ENCODE assay signal across 8 cellular contexts in the genomic region with DNA sequence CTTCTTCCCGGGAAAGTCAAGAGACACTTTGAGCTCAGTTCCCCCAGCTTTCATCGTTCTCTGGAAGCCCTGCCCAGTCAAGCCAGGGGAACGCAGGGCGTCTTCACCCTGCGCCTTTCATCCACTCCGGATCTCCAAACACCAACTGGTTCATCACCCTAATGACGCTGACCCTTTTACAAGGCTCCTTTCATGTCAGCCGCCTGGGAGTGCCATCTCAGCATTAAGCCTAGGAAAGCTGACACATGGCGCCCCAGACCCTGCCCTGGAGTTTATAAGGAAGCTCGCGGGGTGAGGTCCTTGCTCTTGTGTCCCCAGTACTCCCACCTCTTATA. TPM values are rescaled to one million over a fixed set of nuclear protein-coding genes. Genes with fewer than 3 reads are reported as not detected.
DNase-seq lines count a peak whose midpoint lies in the region; ATAC-seq, FAIRE-seq and TF ChIP-seq lines count a peak whose summit lies in the region.

No MANE protein-coding gene starts in this region.

- peaks cover 24% of the 10 kb centered on the region for H3K36me3 Mint-ChIP-seq in activated CD4-positive, alpha-beta T cell treated with anti-CD3 and anti-CD28 coated beads, Interleukin-2, amount 10 ng/mL, durations not matched to agents 24 days and 14 days (ENCODE audit: low read depth)

- peak overlapping the region; percentile 68 to 94 (median 89) for H3K4me3 ChIP-seq in pancreas

- intact Hi-C loops in activated CD4-positive, alpha-beta T cell treated with anti-CD3 and anti-CD28 coated beads, Interleukin-2, amount 10 ng/mL, durations not matched to agents 24 days and 14 days (cut with micrococcal nuclease), result loop anchor here (1.0 to 5.0 kb wide), 4 partner anchors 51 to 137 kb away; a partner anchor contains a TSS
- intact Hi-C loops in pancreas (cut with DNase I), result no loop called here

- H3K4me1 Mint-ChIP-seq in activated CD4-positive, alpha-beta T cell treated with anti-CD3 and anti-CD28 coated beads, Interleukin-2, amount 10 ng/mL, durations not matched to agents 24 days and 14 days, result peaks cover 50% of the 10 kb centered on the region

- H3K27ac Mint-ChIP-seq in activated CD4-positive, alpha-beta T cell treated with anti-CD3 and anti-CD28 coated beads, Interleukin-2, amount 10 ng/mL, durations not matched to agents 24 days and 14 days, result peak overlapping the region; percentile 96

- no peak for ATAC-seq in pancreas
- no peak for ATAC-seq in HG03457 (IDR thresholded peaks at IDR 0.05; ENCODE audit: unreplicated experiment)
- no peak for ATAC-seq in HG03196 (IDR thresholded peaks at IDR 0.05; ENCODE audit: unreplicated experiment)

- peak overlapping the region; percentile 99 for H3K4me3 Mint-ChIP-seq in activated CD4-positive, alpha-beta T cell treated with anti-CD3 and anti-CD28 coated beads, Interleukin-2, amount 10 ng/mL, durations not matched to agents 24 days and 14 days

- no peaks in the 10 kb centered on the region for H3K9me3 ChIP-seq in pancreas

- no peak for DNase-seq in activated CD4-positive, alpha-beta T cell treated with anti-CD3 and anti-CD28 coated beads, Interleukin-2, amount 10 ng/mL, durations not matched to agents 24 days and 14 days
- DNase-seq in activated CD4-positive, alpha-beta T cell treated with anti-CD3 and anti-CD28 coated beads, Interleukin-2, amount 50 U/mL, for 1 hour, result no peak
- DNase-seq in RKO (ENCODE audit: low spot score) (peak; percentile 84), epithelial cell of prostate (ENCODE audit: low read depth, low spot score) (peak; percentile 22), pancreas (no peak), GM03348 (ENCODE audit: low spot score) (no peak)

- H3K27ac ChIP-seq in epithelial cell of prostate (peak overlapping the region; percentile 89), pancreas (peak overlapping the region; percentile 79 to 91 (median 83))

- peaks cover 24 to 28% (median 24%) of the 10 kb centered on the region in 3 donors for H3K4me1 ChIP-seq in pancreas

- TF ChIP-seq CTCF in pancreas (IDR thresholded peaks at IDR 0.05), result no peak

- 4% methylated on average over 11 of the region's 11 CpGs for WGBS in pancreas, 2 donors

- H3K36me3 ChIP-seq in pancreas, result peaks cover 0 to 7% (median 4%) of the 10 kb centered on the region in 3 donors

- FAIRE-seq in pancreas (lab: Jason Lieb, UNC), result no peak

- no peaks in the 10 kb centered on the region for H3K27me3 ChIP-seq in pancreas

- no peaks in the 10 kb centered on the region for H3K27me3 Mint-ChIP-seq in activated CD4-positive, alpha-beta T cell treated with anti-CD3 and anti-CD28 coated beads, Interleukin-2, amount 10 ng/mL, durations not matched to agents 24 days and 14 days

- peaks cover 4% of the 10 kb centered on the region for H3K9me3 Mint-ChIP-seq in activated CD4-positive, alpha-beta T cell treated with anti-CD3 and anti-CD28 coated beads, Interleukin-2, amount 10 ng/mL, durations not matched to agents 24 days and 14 days

RNA-seq across cellular contexts. Expression of a gene that starts 0.6 kb away (rescaled TPM):
- total RNA-seq in activated CD4-positive, alpha-beta T cell treated with anti-CD3 and anti-CD28 coated beads, Interleukin-2, amount 10 ng/mL, durations not matched to agents 24 days and 14 days, result 121 and 128 TPM in 2 replicates
- total RNA-seq in pancreas, result 10 to 100 TPM; 32.2 to 45.3 (median 37.3) TPM
- polyA plus RNA-seq in pancreas, result 10 to 100 TPM; 53.4 to 63.6 TPM

RNA-seq across cellular contexts. Expression of a gene that starts 2.1 kb away (rescaled TPM):
- 29.5 and 30.3 TPM in 2 replicates for total RNA-seq in activated CD4-positive, alpha-beta T cell treated with anti-CD3 and anti-CD28 coated beads, Interleukin-2, amount 10 ng/mL, durations not matched to agents 24 days and 14 days
- 10 to 100 TPM in 3 of 6 donors, 1 to 10 TPM in 3; 6.5 to 14.7 (median 10.7) TPM for total RNA-seq in pancreas
- polyA plus RNA-seq in pancreas, result 10 to 100 TPM; 11.7 to 14.1 TPM

RNA-seq across cellular contexts. Expression of a gene that starts 32.6 kb away (rescaled TPM):
- total RNA-seq in activated CD4-positive, alpha-beta T cell treated with anti-CD3 and anti-CD28 coated beads, Interleukin-2, amount 10 ng/mL, durations not matched to agents 24 days and 14 days, result 0.05 and 0.07 TPM in 2 replicates
- total RNA-seq in pancreas, result 1 to 10 TPM; 1.2 to 2.2 (median 1.8) TPM
- polyA plus RNA-seq in pancreas, result 1 to 10 TPM; 1.5 to 1.9 TPM

RNA-seq across cellular contexts. Expression of a gene that starts 51.2 kb away (rescaled TPM):
- 81.6 and 84.1 TPM in 2 replicates for total RNA-seq in activated CD4-positive, alpha-beta T cell treated with anti-CD3 and anti-CD28 coated beads, Interleukin-2, amount 10 ng/mL, durations not matched to agents 24 days and 14 days
- 10 to 100 TPM; 26.3 to 45.8 (median 32.1) TPM for total RNA-seq in pancreas
- polyA plus RNA-seq in pancreas, result 10 to 100 TPM; 26.4 to 34.4 TPM

Comparison
In these comparisons a context has a peak if more than half of its experiments do, and no peak if none do; other contexts are left out.
1. DNase-seq: peak in RKO (single experiment) and epithelial cell of prostate (single experiment); none in activated CD4-positive, alpha-beta T cell treated with anti-CD3 and anti-CD28 coated beads, Interleukin-2, amount 10 ng/mL, durations not matched to agents 24 days and 14 days (single experiment), activated CD4-positive, alpha-beta T cell treated with anti-CD3 and anti-CD28 coated beads, Interleukin-2, amount 50 U/mL, for 1 hour (single experiment), pancreas (0 of 6) and GM03348 (single experiment).